11 cellular contexts compared by ENCODE assay signal in the genomic region with DNA sequence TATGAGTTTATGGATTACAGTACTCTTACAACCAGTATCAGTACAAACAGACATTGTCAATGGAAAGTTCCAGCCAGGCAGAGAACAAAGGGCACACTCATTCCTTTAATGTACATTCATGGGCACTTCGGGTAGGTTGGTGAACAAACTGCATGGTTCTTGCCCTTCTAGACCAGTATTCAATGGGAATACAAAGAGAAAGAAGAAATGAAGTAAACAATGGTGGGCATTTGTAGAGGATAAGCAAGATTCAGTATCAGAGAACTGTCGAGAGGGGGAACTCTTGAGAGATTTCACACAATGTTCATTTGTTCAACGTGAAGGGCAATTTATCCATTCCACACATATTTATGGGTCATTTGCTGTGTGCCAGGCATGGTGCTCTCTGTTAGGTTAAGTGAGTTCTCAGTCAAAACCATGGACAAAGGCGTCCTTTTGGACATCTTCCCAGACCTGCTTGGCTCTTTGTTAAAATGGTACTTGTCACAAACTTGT.
DNase-seq lines count a peak whose midpoint lies in the region; ATAC-seq, FAIRE-seq and TF ChIP-seq lines count a peak whose summit lies in the region.
"Had no signal": no experiment of that assay in that cellular context is flagged by ENCODE, and none has a peak within 500 bp of the region (broad histone marks: within the 10 kb centered on the region; RNA-seq: fewer than 3 reads in every experiment).

No MANE protein-coding gene starts in this region.

- FAIRE-seq in H54 (lab: Jason Lieb, UNC): no peak

- no peaks in the 10 kb centered on the region for H3F3A ChIP-seq in MM.1S (ENCODE audit: insufficient read depth, low read length)

- H3K27ac Mint-ChIP-seq in progenitor cell of endocrine pancreas: no peak overlapping the region
- no peak overlapping the region for H3K27ac Mint-ChIP-seq in activated CD4-positive, alpha-beta memory T cell treated with anti-CD3 and anti-CD28 coated beads, Interleukin-2, amount 10 ng/mL, durations not matched to agents 7 days and 5 days

- intact Hi-C loops in colonic mucosa (cut with DNase I): no loop called here

- TF ChIP-seq POLR2A in H54 (IDR thresholded peaks at IDR 0.05; ENCODE audit: low read depth, low read length): no peak

- DNase-seq in ELR (ENCODE audit: low read depth) (peak; percentile 34), MM.1S (peak; percentile 9), colonic mucosa (peak; percentile 20), progenitor cell of endocrine pancreas (ENCODE audit: low spot score, unreplicated experiment) (no peak), H54 (ENCODE audit: insufficient read length, low spot score) (no peak)
- no peak for DNase-seq in activated CD4-positive, alpha-beta memory T cell treated with anti-CD3 and anti-CD28 coated beads, Interleukin-2, amount 10 ng/mL, durations not matched to agents 7 days and 5 days
- DNase-seq: hippocampal formation, KG1, SIG-M5 had no signal

- H3K36me3 ChIP-seq in MM.1S (replicated peaks; ENCODE audit: insufficient read depth, low read length): no peaks in the 10 kb centered on the region
- no peaks in the 10 kb centered on the region for H3K36me3 ChIP-seq in colonic mucosa

- no peak overlapping the region for H3K4me3 Mint-ChIP-seq in progenitor cell of endocrine pancreas (ENCODE audit: low read depth)
- no peak overlapping the region for H3K4me3 Mint-ChIP-seq in activated CD4-positive, alpha-beta memory T cell treated with anti-CD3 and anti-CD28 coated beads, Interleukin-2, amount 10 ng/mL, durations not matched to agents 7 days and 5 days

- H2AFZ ChIP-seq in MM.1S (ENCODE audit: low read length): no peak overlapping the region

- H3K4me3 ChIP-seq in MM.1S (ENCODE audit: low read length) (no peak overlapping the region), colonic mucosa (no peak overlapping the region)

- no peaks in the 10 kb centered on the region for H3K79me2 ChIP-seq in MM.1S (ENCODE audit: low read length)

- no peaks in the 10 kb centered on the region for H4K20me1 ChIP-seq in MM.1S (ENCODE audit: insufficient read depth, low read length)

- peaks cover 4% of the 10 kb centered on the region for H3K4me1 Mint-ChIP-seq in progenitor cell of endocrine pancreas (ENCODE audit: low read depth)
- H3K4me1 Mint-ChIP-seq in activated CD4-positive, alpha-beta memory T cell treated with anti-CD3 and anti-CD28 coated beads, Interleukin-2, amount 10 ng/mL, durations not matched to agents 7 days and 5 days: no peaks in the 10 kb centered on the region

- no peaks in the 10 kb centered on the region for H3K9me3 ChIP-seq in MM.1S (replicated peaks; ENCODE audit: insufficient read depth, low read length)
- no peaks in the 10 kb centered on the region for H3K9me3 ChIP-seq in colonic mucosa

- no peaks in the 10 kb centered on the region for H3K9me2 ChIP-seq in MM.1S (replicated peaks; ENCODE audit: insufficient read depth, low read length)

- no peak overlapping the region for H3K4me2 ChIP-seq in MM.1S (ENCODE audit: low read depth, low read length)

- POLR2A ChIA-PET in activated CD4-positive, alpha-beta memory T cell treated with anti-CD3 and anti-CD28 coated beads, Interleukin-2, amount 10 ng/mL, durations not matched to agents 7 days and 5 days (lab: Charles Lee): no interaction called here

- no peak for ATAC-seq in GM19463 (IDR thresholded peaks at IDR 0.05; ENCODE audit: unreplicated experiment)
- no peak for ATAC-seq in HG03571 (IDR thresholded peaks at IDR 0.05; ENCODE audit: unreplicated experiment)

- H3K27ac ChIP-seq in MM.1S (ENCODE audit: low read length) (no peak overlapping the region), colonic mucosa (no peak overlapping the region)

- no peaks in the 10 kb centered on the region for H3K36me3 Mint-ChIP-seq in progenitor cell of endocrine pancreas (ENCODE audit: insufficient read depth)
- no peaks in the 10 kb centered on the region for H3K36me3 Mint-ChIP-seq in activated CD4-positive, alpha-beta memory T cell treated with anti-CD3 and anti-CD28 coated beads, Interleukin-2, amount 10 ng/mL, durations not matched to agents 7 days and 5 days (ENCODE audit: low read depth)

- TF ChIP-seq CTCF in MM.1S (IDR thresholded peaks at IDR 0.05; ENCODE audit: low read length): no peak; the same call in 1 of the 2 replicates
- TF ChIP-seq CTCF in colonic mucosa (IDR thresholded peaks at IDR 0.05): peak; percentile 18
- TF ChIP-seq CTCF in progenitor cell of endocrine pancreas (IDR thresholded peaks at IDR 0.05; ENCODE audit: unreplicated experiment): peak; percentile 24

- no peaks in the 10 kb centered on the region for H3K9me3 Mint-ChIP-seq in progenitor cell of endocrine pancreas (ENCODE audit: low read depth)
- H3K9me3 Mint-ChIP-seq in activated CD4-positive, alpha-beta memory T cell treated with anti-CD3 and anti-CD28 coated beads, Interleukin-2, amount 10 ng/mL, durations not matched to agents 7 days and 5 days: no peaks in the 10 kb centered on the region

- H3K9ac ChIP-seq in MM.1S (ENCODE audit: low read length) (no peak overlapping the region), colonic mucosa (ENCODE audit: low read depth in 2 of 2, low read length in 2 of 2) (no peak overlapping the region)

- H3K4me1 ChIP-seq in MM.1S (ENCODE audit: low read length) (no peaks in the 10 kb centered on the region), colonic mucosa (no peaks in the 10 kb centered on the region)

- no peaks in the 10 kb centered on the region for H3K27me3 ChIP-seq in MM.1S (replicated peaks; ENCODE audit: insufficient read depth, low read length)
- no peaks in the 10 kb centered on the region for H3K27me3 ChIP-seq in colonic mucosa

- H3K27me3 Mint-ChIP-seq in progenitor cell of endocrine pancreas: no peaks in the 10 kb centered on the region
- no peaks in the 10 kb centered on the region for H3K27me3 Mint-ChIP-seq in activated CD4-positive, alpha-beta memory T cell treated with anti-CD3 and anti-CD28 coated beads, Interleukin-2, amount 10 ng/mL, durations not matched to agents 7 days and 5 days

- CTCF ChIA-PET in activated CD4-positive, alpha-beta memory T cell treated with anti-CD3 and anti-CD28 coated beads, Interleukin-2, amount 10 ng/mL, durations not matched to agents 7 days and 5 days (lab: Charles Lee): no interaction called here

Comparison
In these comparisons a context has a peak if more than half of its experiments do, and no peak if none do; other contexts are left out.
1. DNase-seq: peak in ELR (single experiment), MM.1S (single experiment) and colonic mucosa (single experiment); none in progenitor cell of endocrine pancreas (single experiment), activated CD4-positive, alpha-beta memory T cell treated with anti-CD3 and anti-CD28 coated beads, Interleukin-2, amount 10 ng/mL, durations not matched to agents 7 days and 5 days (single experiment) and H54 (single experiment).